In the genomic region with DNA sequence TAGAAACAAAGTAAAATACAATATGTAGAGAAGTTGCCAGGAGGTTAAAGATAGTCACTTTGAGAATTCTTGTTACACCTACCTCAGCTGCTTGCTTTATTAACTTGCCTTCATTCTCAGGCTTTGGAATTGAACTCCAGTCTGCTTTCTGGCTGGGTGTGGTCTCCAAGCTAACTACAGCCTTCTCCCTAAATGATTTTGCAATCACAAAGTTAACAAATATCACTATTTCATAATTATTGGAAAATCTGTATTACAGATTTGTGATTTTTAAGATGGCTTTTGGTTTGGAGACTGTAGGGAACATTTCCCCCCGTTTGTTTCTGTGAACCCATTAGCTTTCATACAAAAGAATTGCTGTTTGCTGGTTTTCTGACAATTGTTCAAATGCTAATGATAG, we compare ENCODE assay signal across 29 cellular contexts. TPM values are rescaled to one million over a fixed set of nuclear protein-coding genes. Genes with fewer than 3 reads are reported as not detected.
"Had no signal": no experiment of that assay in that cellular context is flagged by ENCODE, and none has a peak within 500 bp of the region (broad histone marks: within the 10 kb centered on the region; RNA-seq: fewer than 3 reads in every experiment).

No MANE protein-coding gene starts in this region.

- H3K4me3 ChIP-seq: lower lobe of right lung, mucosa of descending colon, ovary, psoas muscle, right atrium auricular region, skin epidermis, vagina had no signal

- H3K36me3 ChIP-seq: lower lobe of right lung, ovary, right atrium auricular region, vagina had no signal

- DNase-seq: activated CD4-positive, alpha-beta T cell treated with anti-CD3 and anti-CD28 coated beads for 4 hours; activated CD4-positive, alpha-beta T cell treated with anti-CD3 and anti-CD28 coated beads, Interleukin-2, amount 50 U/mL, for 48 hours; activated CD4-positive, CD25-positive, alpha-beta regulatory T cell; activated CD8-positive, alpha-beta memory T cell treated with anti-CD3 and anti-CD28 coated beads, Interleukin-2, amount 50 U/mL, for 48 hours; activated naive CD4-positive, alpha-beta T cell treated with Interleukin-2 at 50 U/mL for 16 hours; activated naive CD8-positive, alpha-beta T cell treated with anti-CD3 and anti-CD28 coated beads for 36 hours; activated T-cell treated with anti-CD3 and anti-CD28 coated beads, Interleukin-2, amount 50 U/mL, for 4 hours; amniotic stem cell; effector memory CD4-positive, alpha-beta T cell; kidney; lower lobe of right lung; mesendoderm; mucosa of descending colon; naive thymus-derived CD4-positive, alpha-beta T cell; ovary; psoas muscle; stimulated activated CD4-positive, alpha-beta T cell treated with anti-CD3 and anti-CD28 coated beads, Interleukin-1b, Interleukin-23, amount 100 ng/mL, for 48 hours; stimulated activated naive CD8-positive, alpha-beta T cell treated with anti-CD3 and anti-CD28 coated beads, Interleukin-15, amount 100 ng/mL, for 72 hours; testis had no signal

- H3K4me1 ChIP-seq: psoas muscle had no signal

- H3K36me3 Mint-ChIP-seq: activated naive CD8-positive, alpha-beta T cell treated with anti-CD3 and anti-CD28 coated beads for 36 hours had no signal

- H3K27ac ChIP-seq: lower lobe of right lung, ovary, psoas muscle, vagina had no signal

- H3K4me3 Mint-ChIP-seq: activated naive CD8-positive, alpha-beta T cell treated with anti-CD3 and anti-CD28 coated beads for 36 hours; activated T-cell treated with anti-CD3 and anti-CD28 coated beads, Interleukin-2, amount 50 U/mL, for 4 hours; dendritic cell treated with granulocyte-macrophage colony-stimulating factor and Interleukin-4, amounts not matched to agents 40 ng/mL and 50 ng/mL, for 4 days; naive thymus-derived CD4-positive, alpha-beta T cell; stimulated activated naive CD8-positive, alpha-beta T cell treated with anti-CD3 and anti-CD28 coated beads, Interleukin-15, amount 100 ng/mL, for 72 hours; T-helper 1 cell treated with Interleukin-12 subunit alpha and Interleukin-12 subunit beta and Interleukin-4 antibody, amounts not matched to agents 30 μg/mL and 1 μg/mL, for 36 hours had no signal

- H3K27ac Mint-ChIP-seq: activated naive CD8-positive, alpha-beta T cell treated with anti-CD3 and anti-CD28 coated beads for 36 hours; dendritic cell treated with granulocyte-macrophage colony-stimulating factor and Interleukin-4, amounts not matched to agents 40 ng/mL and 50 ng/mL, for 4 days; naive thymus-derived CD4-positive, alpha-beta T cell; stimulated activated naive CD8-positive, alpha-beta T cell treated with anti-CD3 and anti-CD28 coated beads, Interleukin-15, amount 100 ng/mL, for 72 hours; T-helper 1 cell treated with Interleukin-12 subunit alpha and Interleukin-12 subunit beta and Interleukin-4 antibody, amounts not matched to agents 30 μg/mL and 1 μg/mL, for 36 hours; type B pancreatic cell had no signal

- H3K9me3 ChIP-seq: ovary, testis, vagina had no signal

- H3K27me3 ChIP-seq: ovary, right atrium auricular region, testis, vagina had no signal

RNA-seq across cellular contexts. Expression of a gene that starts 2.2 kb away (rescaled TPM):
- total RNA-seq: endothelial cell of umbilical vein had no signal
- polyA plus RNA-seq: endothelial cell of umbilical vein; naive thymus-derived CD4-positive, alpha-beta T cell had no signal

RNA-seq across cellular contexts. Expression of a gene that starts 17.1 kb away (rescaled TPM):
- total RNA-seq: activated CD8-positive, alpha-beta memory T cell treated with anti-CD3 and anti-CD28 coated beads for 36 hours; activated naive CD8-positive, alpha-beta T cell treated with anti-CD3 and anti-CD28 coated beads for 36 hours; activated T-cell treated with anti-CD3 and anti-CD28 coated beads, Interleukin-2, amount 50 U/mL, for 4 hours; chondrocyte; endothelial cell of umbilical vein; esophagus mucosa had no signal
- polyA plus RNA-seq: endothelial cell of umbilical vein; naive thymus-derived CD4-positive, alpha-beta T cell had no signal
